ENCODE assay signal across 13 cellular contexts in the genomic region with DNA sequence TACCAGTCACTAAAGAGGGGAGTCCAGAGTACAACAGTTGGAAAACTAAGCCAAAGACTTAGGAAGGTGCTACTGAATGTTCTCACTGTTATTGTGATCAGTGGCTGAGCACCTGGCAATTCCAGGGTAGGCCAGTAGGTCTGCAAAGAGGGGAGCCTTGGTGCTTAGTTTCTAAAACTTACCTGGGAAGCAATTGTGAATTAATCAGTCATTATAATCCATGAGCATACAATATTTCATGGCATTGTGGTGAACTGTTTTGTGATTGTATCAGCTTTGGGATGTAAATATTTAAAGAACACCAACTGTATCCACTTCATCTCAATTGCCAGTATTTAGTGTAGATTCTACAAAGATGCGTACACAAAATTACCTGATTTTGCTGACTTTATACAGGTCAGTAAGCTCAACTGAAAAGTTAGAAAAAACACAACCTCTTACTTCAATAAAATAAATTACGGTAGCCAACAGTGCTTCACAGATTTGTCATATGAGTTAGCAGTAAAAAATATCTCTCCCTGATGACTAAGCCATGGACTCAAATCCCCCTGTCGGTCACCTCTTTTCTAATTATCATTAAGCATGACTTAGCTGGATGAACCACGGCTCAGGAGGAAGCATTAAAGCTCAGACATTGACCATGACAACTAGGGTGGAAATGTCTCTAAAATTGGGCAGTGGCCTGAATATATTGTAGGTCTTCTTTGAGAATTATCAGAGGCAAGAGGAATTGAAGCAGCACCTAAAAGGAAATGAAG. TPM values are rescaled to one million over a fixed set of nuclear protein-coding genes. Genes with fewer than 3 reads are reported as not detected.
DNase-seq lines count a peak whose midpoint lies in the region; ATAC-seq and TF ChIP-seq lines count a peak whose summit lies in the region.
"Had no signal": no experiment of that assay in that cellular context is flagged by ENCODE, and none has a peak within 500 bp of the region (broad histone marks: within the 10 kb centered on the region; RNA-seq: fewer than 3 reads in every experiment).

No MANE protein-coding gene starts in this region.

- H3K9ac ChIP-seq in Karpas-422 (ENCODE audit: low read length) (peak overlapping the region; percentile 23; the same call in 1 of the 2 replicates), neural progenitor cell (no peak overlapping the region)

- POLR2A ChIA-PET in Caco-2 (lab: Charles Lee): no interaction called here

- H3K4me3 Mint-ChIP-seq in activated naive CD4-positive, alpha-beta T cell treated with anti-CD3 and anti-CD28 coated beads, Interleukin-2, amount 50 U/mL, for 24 hours: no peak overlapping the region
- peak overlapping the region; percentile 40 for H3K4me3 Mint-ChIP-seq in activated T-helper 17 cell treated with anti-CD3 and anti-CD28 coated beads, Interleukin-2, amount 50 U/mL, for 72 hours
- H3K4me3 Mint-ChIP-seq in type B pancreatic cell (no peak overlapping the region), Caco-2 (ENCODE audit: unreplicated experiment) (no peak overlapping the region), neural progenitor cell (no peak overlapping the region)
- H3K4me3 Mint-ChIP-seq: central memory CD8-positive, alpha-beta T cell had no signal

- intact Hi-C loops in Caco-2 (cut with micrococcal nuclease; ENCODE audit: unreplicated experiment): no loop called here

- CTCF ChIA-PET in Caco-2 (lab: Charles Lee): interaction anchor here (1.0 kb wide), 1 partner anchor 30 kb away, joined by 4 read pairs; no protein-coding TSS in a partner anchor

- H3K4me2 ChIP-seq in Karpas-422 (ENCODE audit: low read depth, low read length, poor library complexity, severe bottlenecking): peak overlapping the region; percentile 8
- no peak overlapping the region for H3K4me2 ChIP-seq in neural progenitor cell

- no peaks in the 10 kb centered on the region for H3K9me2 ChIP-seq in Karpas-422 (replicated peaks; ENCODE audit: insufficient read depth, low read length)

- peak; percentile 17 for TF ChIP-seq CTCF in type B pancreatic cell (conservative IDR thresholded peaks at IDR 0.05)
- TF ChIP-seq CTCF in Caco-2 (IDR thresholded peaks at IDR 0.05; ENCODE audit: insufficient read depth in 1 of 2, low read depth in 1 of 2, low read length in 1 of 2, severe bottlenecking in 1 of 2, unreplicated experiment in 1 of 2): peak in 1 of 2 experiments; percentile 8
- no peak for TF ChIP-seq CTCF in neural progenitor cell (IDR thresholded peaks at IDR 0.05)

- H2AFZ ChIP-seq in Karpas-422 (ENCODE audit: low read length) (no peak overlapping the region), neural progenitor cell (replicated peaks) (no peak overlapping the region)

- H3K27ac Mint-ChIP-seq in activated naive CD4-positive, alpha-beta T cell treated with anti-CD3 and anti-CD28 coated beads, Interleukin-2, amount 50 U/mL, for 24 hours: peak overlapping the region; percentile 56
- no peak overlapping the region for H3K27ac Mint-ChIP-seq in activated T-helper 17 cell treated with anti-CD3 and anti-CD28 coated beads, Interleukin-2, amount 50 U/mL, for 72 hours
- H3K27ac Mint-ChIP-seq in type B pancreatic cell (no peak overlapping the region), Caco-2 (ENCODE audit: unreplicated experiment) (no peak overlapping the region), neural progenitor cell (no peak overlapping the region)

- peaks cover 4% of the 10 kb centered on the region for H3K9me3 Mint-ChIP-seq in activated naive CD4-positive, alpha-beta T cell treated with anti-CD3 and anti-CD28 coated beads, Interleukin-2, amount 50 U/mL, for 24 hours
- H3K9me3 Mint-ChIP-seq in activated T-helper 17 cell treated with anti-CD3 and anti-CD28 coated beads, Interleukin-2, amount 50 U/mL, for 72 hours: no peaks in the 10 kb centered on the region
- H3K9me3 Mint-ChIP-seq in type B pancreatic cell: no peaks in the 10 kb centered on the region
- no peaks in the 10 kb centered on the region for H3K9me3 Mint-ChIP-seq in Caco-2 (ENCODE audit: unreplicated experiment)
- H3K9me3 Mint-ChIP-seq in neural progenitor cell: peaks cover 10% of the 10 kb centered on the region
- H3K9me3 Mint-ChIP-seq: central memory CD8-positive, alpha-beta T cell had no signal

- no peaks in the 10 kb centered on the region for H3K27me3 Mint-ChIP-seq in activated naive CD4-positive, alpha-beta T cell treated with anti-CD3 and anti-CD28 coated beads, Interleukin-2, amount 50 U/mL, for 24 hours
- no peaks in the 10 kb centered on the region for H3K27me3 Mint-ChIP-seq in activated T-helper 17 cell treated with anti-CD3 and anti-CD28 coated beads, Interleukin-2, amount 50 U/mL, for 72 hours
- peaks cover 2% of the 10 kb centered on the region for H3K27me3 Mint-ChIP-seq in type B pancreatic cell
- H3K27me3 Mint-ChIP-seq in Caco-2 (ENCODE audit: insufficient read depth, unreplicated experiment): peaks cover 6% of the 10 kb centered on the region
- H3K27me3 Mint-ChIP-seq in neural progenitor cell (ENCODE audit: insufficient read depth, low read depth): peaks cover 8% of the 10 kb centered on the region
- H3K27me3 Mint-ChIP-seq: central memory CD8-positive, alpha-beta T cell had no signal

- no peaks in the 10 kb centered on the region for H3K9me3 ChIP-seq in Karpas-422 (ENCODE audit: low read length)
- H3K9me3 ChIP-seq in Caco-2: no peaks in the 10 kb centered on the region
- H3K9me3 ChIP-seq in neural progenitor cell (ENCODE audit: low read depth): no peaks in the 10 kb centered on the region
- H3K9me3 ChIP-seq: lower lobe of right lung had no signal

- H3K27me3 ChIP-seq in Karpas-422 (ENCODE audit: low read length) (no peaks in the 10 kb centered on the region), Caco-2 (replicated peaks; ENCODE audit: control insufficient read depth, insufficient read depth, low read length) (no peaks in the 10 kb centered on the region; the same call in 1 of the 2 replicates), neural progenitor cell (peaks cover under 1% of the 10 kb centered on the region)

- H3F3A ChIP-seq in neural progenitor cell (ENCODE audit: low read depth): peaks cover 6% of the 10 kb centered on the region

- H3K27ac ChIP-seq in Karpas-422 (ENCODE audit: low read length) (peak overlapping the region; percentile 100), neural progenitor cell (no peak overlapping the region)
- H3K27ac ChIP-seq: lower lobe of right lung had no signal

- no TSS peak for BruUV-seq in Caco-2 (replicated peaks; lab: Mats Ljungman, UMichigan)

- no peak overlapping the region for H3K4me3 ChIP-seq in Karpas-422 (ENCODE audit: low read length)
- H3K4me3 ChIP-seq in Caco-2 (ENCODE audit: low read depth, low read length): no peak overlapping the region
- no peak overlapping the region for H3K4me3 ChIP-seq in neural progenitor cell
- H3K4me3 ChIP-seq: lower lobe of right lung had no signal

- H4K20me1 ChIP-seq in Karpas-422 (ENCODE audit: insufficient read depth, low read depth, low read length) (no peaks in the 10 kb centered on the region), neural progenitor cell (ENCODE audit: low read depth) (no peaks in the 10 kb centered on the region)

- no peaks in the 10 kb centered on the region for H3K36me3 ChIP-seq in Karpas-422 (ENCODE audit: insufficient read depth, low read length)
- H3K36me3 ChIP-seq in Caco-2 (ENCODE audit: control insufficient read depth, insufficient read depth, low read length): no peaks in the 10 kb centered on the region
- H3K36me3 ChIP-seq in neural progenitor cell: no peaks in the 10 kb centered on the region
- H3K36me3 ChIP-seq: lower lobe of right lung had no signal

- H3K79me2 ChIP-seq in Karpas-422 (ENCODE audit: low read length) (no peaks in the 10 kb centered on the region), neural progenitor cell (ENCODE audit: low read depth) (no peaks in the 10 kb centered on the region)

- H3K4me1 ChIP-seq in Karpas-422 (ENCODE audit: low read length): peaks cover 77% of the 10 kb centered on the region
- no peaks in the 10 kb centered on the region for H3K4me1 ChIP-seq in Caco-2
- no peaks in the 10 kb centered on the region for H3K4me1 ChIP-seq in neural progenitor cell

- H3K4me1 Mint-ChIP-seq in activated naive CD4-positive, alpha-beta T cell treated with anti-CD3 and anti-CD28 coated beads, Interleukin-2, amount 50 U/mL, for 24 hours: peaks cover 81% of the 10 kb centered on the region
- H3K4me1 Mint-ChIP-seq in activated T-helper 17 cell treated with anti-CD3 and anti-CD28 coated beads, Interleukin-2, amount 50 U/mL, for 72 hours: peaks cover 34% of the 10 kb centered on the region
- H3K4me1 Mint-ChIP-seq in type B pancreatic cell (ENCODE audit: unreplicated experiment): peaks cover 10% of the 10 kb centered on the region
- H3K4me1 Mint-ChIP-seq in Caco-2 (ENCODE audit: low read depth, unreplicated experiment): no peaks in the 10 kb centered on the region
- H3K4me1 Mint-ChIP-seq in neural progenitor cell: peaks cover 4% of the 10 kb centered on the region

- H3K36me3 Mint-ChIP-seq in activated naive CD4-positive, alpha-beta T cell treated with anti-CD3 and anti-CD28 coated beads, Interleukin-2, amount 50 U/mL, for 24 hours: peaks cover 3% of the 10 kb centered on the region
- H3K36me3 Mint-ChIP-seq in activated T-helper 17 cell treated with anti-CD3 and anti-CD28 coated beads, Interleukin-2, amount 50 U/mL, for 72 hours (ENCODE audit: low read depth): no peaks in the 10 kb centered on the region
- H3K36me3 Mint-ChIP-seq in type B pancreatic cell (no peaks in the 10 kb centered on the region), Caco-2 (ENCODE audit: insufficient read depth, unreplicated experiment) (no peaks in the 10 kb centered on the region), neural progenitor cell (peaks cover 2% of the 10 kb centered on the region)

- no peak for DNase-seq in activated naive CD4-positive, alpha-beta T cell treated with Interleukin-2 at 50 U/mL for 16 hours
- DNase-seq in Karpas-422 (peak; percentile 63), type B pancreatic cell (ENCODE audit: extremely low spot score, unreplicated experiment) (no peak), Caco-2 (no peak), neural progenitor cell (ENCODE audit: low spot score) (no peak)
- DNase-seq: activated naive CD4-positive, alpha-beta T cell treated with anti-CD3 and anti-CD28 coated beads, Interleukin-2, amount 50 U/mL, for 16 hours; GOT3; lower lobe of right lung; NCI-H187 had no signal

- ATAC-seq in activated T-helper 17 cell treated with anti-CD3 and anti-CD28 coated beads, Interleukin-2, amount 50 U/mL, for 72 hours (replicated peaks): no peak
- no peak for ATAC-seq in HG03196 (IDR thresholded peaks at IDR 0.05; ENCODE audit: unreplicated experiment)
- ATAC-seq: lower lobe of right lung had no signal

RNA-seq across cellular contexts. Expression of a gene that starts 30.8 kb away (rescaled TPM):
- 197 and 232 TPM in 2 replicates for total RNA-seq in Karpas-422 (2014; rRNA removed; shearing (Covaris generic); ENCODE audit: low replicate concordance)
- 10 to 100 TPM; 47.1 to 98.5 TPM for total RNA-seq in activated T-helper 17 cell treated with anti-CD3 and anti-CD28 coated beads, Interleukin-2, amount 50 U/mL, for 72 hours
- total RNA-seq in type B pancreatic cell (ENCODE audit: low replicate concordance): 39.0 and 62.6 TPM in 2 replicates
- 26.3 and 34.0 TPM in 2 replicates for total RNA-seq in Caco-2 (2022)
- total RNA-seq in neural progenitor cell (ENCODE audit: low replicate concordance): 45.6 and 46.0 TPM in 2 replicates
